In genomic region chr1:19723874-19724273, GRCh38 we compare ENCODE assay signal across 33 cellular contexts. TPM values are rescaled to one million over a fixed set of nuclear protein-coding genes. Genes with fewer than 3 reads are reported as not detected.
"Had no signal": no experiment of that assay in that cellular context is flagged by ENCODE, and none has a peak within 500 bp of the region (broad histone marks: within the 10 kb centered on the region; RNA-seq: fewer than 3 reads in every experiment).

No MANE protein-coding gene starts in this region.

- H3K9me3 Mint-ChIP-seq: activated CD4-positive, alpha-beta memory T cell treated with anti-CD3 and anti-CD28 coated beads, Interleukin-2, amount 10 ng/mL, durations not matched to agents 7 days and 5 days; activated naive CD4-positive, alpha-beta T cell treated with anti-CD3 and anti-CD28 coated beads for 36 hours; activated naive CD8-positive, alpha-beta T cell treated with anti-CD3 and anti-CD28 coated beads, Interleukin-2, amount 10 ng/mL, durations not matched to agents 7 days and 5 days; activated T-cell treated with anti-CD3 and anti-CD28 coated beads, Interleukin-2, amount 50 U/mL, for 72 hours; naive thymus-derived CD8-positive, alpha-beta T cell; neural crest cell; stimulated activated naive B cell treated with anti-CD40 and anti-IgM and Interleukin-4, amounts not matched to agents 10 μg/mL and 1 μg/mL and 100 μg/mL, for 72 hours; T-helper 1 cell treated with Interleukin-12 subunit alpha and Interleukin-12 subunit beta and Interleukin-4 antibody, amounts not matched to agents 30 μg/mL and 1 μg/mL, for 36 hours had no signal

- H3K27me3 ChIP-seq: gastroesophageal sphincter, right atrium auricular region, suprapubic skin, tibial nerve had no signal

- ATAC-seq: activated CD4-positive, CD25-positive, alpha-beta regulatory T cell treated with anti-CD3 and anti-CD28 coated beads, Interleukin-2, amount 50 U/mL, for 24 hours; activated T-cell treated with anti-CD3 and anti-CD28 coated beads, Interleukin-2, amount 50 U/mL, for 72 hours; gastroesophageal sphincter; left colon; naive thymus-derived CD8-positive, alpha-beta T cell; psoas muscle; stimulated activated naive B cell treated with anti-CD40 and anti-IgM and Interleukin-4, amounts not matched to agents 10 μg/mL and 1 μg/mL and 100 μg/mL, for 72 hours had no signal

- H3K4me3 Mint-ChIP-seq: activated CD4-positive, alpha-beta memory T cell treated with anti-CD3 and anti-CD28 coated beads, Interleukin-2, amount 10 ng/mL, durations not matched to agents 7 days and 5 days; activated naive CD4-positive, alpha-beta T cell treated with anti-CD3 and anti-CD28 coated beads for 36 hours; activated naive CD8-positive, alpha-beta T cell treated with anti-CD3 and anti-CD28 coated beads, Interleukin-2, amount 10 ng/mL, durations not matched to agents 7 days and 5 days; activated T-cell treated with anti-CD3 and anti-CD28 coated beads, Interleukin-2, amount 50 U/mL, for 72 hours; naive thymus-derived CD8-positive, alpha-beta T cell; neural crest cell; stimulated activated naive B cell treated with anti-CD40 and anti-IgM and Interleukin-4, amounts not matched to agents 10 μg/mL and 1 μg/mL and 100 μg/mL, for 72 hours; T-helper 1 cell treated with Interleukin-12 subunit alpha and Interleukin-12 subunit beta and Interleukin-4 antibody, amounts not matched to agents 30 μg/mL and 1 μg/mL, for 36 hours had no signal

- H3K27me3 Mint-ChIP-seq: activated CD4-positive, alpha-beta memory T cell treated with anti-CD3 and anti-CD28 coated beads, Interleukin-2, amount 10 ng/mL, durations not matched to agents 7 days and 5 days; activated naive CD8-positive, alpha-beta T cell treated with anti-CD3 and anti-CD28 coated beads, Interleukin-2, amount 10 ng/mL, durations not matched to agents 7 days and 5 days; naive thymus-derived CD8-positive, alpha-beta T cell; stimulated activated naive B cell treated with anti-CD40 and anti-IgM and Interleukin-4, amounts not matched to agents 10 μg/mL and 1 μg/mL and 100 μg/mL, for 72 hours had no signal

- H3K4me1 ChIP-seq: parathyroid adenoma, psoas muscle, right atrium auricular region, suprapubic skin, tibial nerve had no signal

- H3K4me1 Mint-ChIP-seq: activated CD4-positive, alpha-beta memory T cell treated with anti-CD3 and anti-CD28 coated beads, Interleukin-2, amount 10 ng/mL, durations not matched to agents 7 days and 5 days; activated naive CD8-positive, alpha-beta T cell treated with anti-CD3 and anti-CD28 coated beads, Interleukin-2, amount 10 ng/mL, durations not matched to agents 7 days and 5 days; naive thymus-derived CD8-positive, alpha-beta T cell had no signal

- H3K27ac Mint-ChIP-seq: activated CD4-positive, alpha-beta memory T cell treated with anti-CD3 and anti-CD28 coated beads, Interleukin-2, amount 10 ng/mL, durations not matched to agents 7 days and 5 days; activated naive CD4-positive, alpha-beta T cell treated with anti-CD3 and anti-CD28 coated beads for 36 hours; activated naive CD8-positive, alpha-beta T cell treated with anti-CD3 and anti-CD28 coated beads, Interleukin-2, amount 10 ng/mL, durations not matched to agents 7 days and 5 days; activated T-cell treated with anti-CD3 and anti-CD28 coated beads, Interleukin-2, amount 50 U/mL, for 72 hours; stimulated activated naive B cell treated with anti-CD40 and anti-IgM and Interleukin-4, amounts not matched to agents 10 μg/mL and 1 μg/mL and 100 μg/mL, for 72 hours; T-helper 1 cell treated with Interleukin-12 subunit alpha and Interleukin-12 subunit beta and Interleukin-4 antibody, amounts not matched to agents 30 μg/mL and 1 μg/mL, for 36 hours had no signal

- H3K9me3 ChIP-seq: gastroesophageal sphincter, psoas muscle, right atrium auricular region, suprapubic skin, tibial nerve had no signal

- H3K4me3 ChIP-seq: gastroesophageal sphincter, psoas muscle, right atrium auricular region, suprapubic skin, tibial nerve had no signal

- H3K36me3 ChIP-seq: right atrium auricular region had no signal

- FAIRE-seq: endothelial cell of umbilical vein, kidney, TTC549 had no signal

- H3K9ac ChIP-seq: parathyroid adenoma had no signal

- DNase-seq: activated CD4-positive, alpha-beta memory T cell treated with anti-CD3 and anti-CD28 coated beads, Interleukin-2, amount 10 ng/mL, durations not matched to agents 7 days and 5 days; activated CD4-positive, alpha-beta T cell treated with anti-CD3 and anti-CD28 coated beads for 48 hours; activated effector memory CD4-positive, alpha-beta T cell treated with Interleukin-2 at 50 U/mL for 16 hours; activated naive CD4-positive, alpha-beta T cell treated with anti-CD3 and anti-CD28 coated beads for 36 hours; activated naive CD8-positive, alpha-beta T cell treated with anti-CD3 and anti-CD28 coated beads, Interleukin-2, amount 10 ng/mL, durations not matched to agents 7 days and 5 days; activated T-cell treated with anti-CD3 and anti-CD28 coated beads for 4 hours; activated T-cell treated with anti-CD3 and anti-CD28 coated beads, Interleukin-2, amount 50 U/mL, for 72 hours; central memory CD4-positive, alpha-beta T cell; head of caudate nucleus; hippocampal formation; kidney; left colon; midbrain; naive thymus-derived CD8-positive, alpha-beta T cell; occipital lobe; psoas muscle; stimulated activated CD4-positive, alpha-beta T cell treated with anti-CD3 and anti-CD28 coated beads, Interleukin-15, amount 100 ng/mL, for 24 hours; stimulated activated CD4-positive, alpha-beta T cell treated with anti-CD3 and anti-CD28 coated beads, Interleukin-2, amount 100 ng/mL, for 24 hours; stimulated activated naive B cell treated with anti-CD40 and anti-IgM and Interleukin-4, amounts not matched to agents 10 μg/mL and 1 μg/mL and 100 μg/mL, for 72 hours; SW 1271; T-helper 9 cell had no signal

RNA-seq across cellular contexts. Expression of gene HTR6, which starts 59.2 kb away (rescaled TPM):
- total RNA-seq: activated CD4-positive, alpha-beta memory T cell treated with anti-CD3 and anti-CD28 coated beads, Interleukin-2, amount 10 ng/mL, durations not matched to agents 7 days and 5 days; endothelial cell of umbilical vein; fibroblast of villous mesenchyme; gastroesophageal sphincter; kidney; left colon; naive thymus-derived CD8-positive, alpha-beta T cell; neural crest cell; psoas muscle; right atrium auricular region; tibial nerve; urinary bladder had no signal
